Comparison of ENCODE assay signal across 23 cellular contexts in the genomic region with DNA sequence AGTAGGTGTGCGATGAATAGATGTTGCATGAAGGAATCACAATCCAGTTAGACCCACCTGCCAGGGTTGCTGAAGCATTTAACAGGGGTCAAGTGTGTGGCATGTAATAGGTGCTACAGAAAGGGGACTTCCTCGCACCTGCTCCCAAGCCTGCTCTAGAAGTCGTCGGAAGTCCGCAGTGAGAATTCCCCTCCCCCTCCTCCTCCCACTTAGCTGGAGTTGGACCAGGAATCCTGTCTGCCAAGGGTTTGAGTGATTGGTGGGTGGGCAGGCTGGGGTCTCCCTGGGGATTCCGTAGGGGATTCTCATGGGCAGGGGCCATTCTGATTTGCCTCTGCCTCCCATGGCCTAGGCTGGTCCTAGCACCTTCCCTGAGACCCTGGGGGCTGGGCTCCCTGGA. TPM values are rescaled to one million over a fixed set of nuclear protein-coding genes. Genes with fewer than 3 reads are reported as not detected.
DNase-seq lines count a peak whose midpoint lies in the region; ATAC-seq and TF ChIP-seq lines count a peak whose summit lies in the region.
"Had no signal": no experiment of that assay in that cellular context is flagged by ENCODE, and none has a peak within 500 bp of the region (broad histone marks: within the 10 kb centered on the region; RNA-seq: fewer than 3 reads in every experiment).

No MANE protein-coding gene starts in this region.

- H3K27me3 ChIP-seq in GM23338 (ENCODE audit: insufficient read depth) (peaks cover 55% of the 10 kb centered on the region), osteoblast (ENCODE audit: insufficient read depth, low read length) (peaks cover 55% of the 10 kb centered on the region)

- H3K9me3 ChIP-seq in osteoblast (ENCODE audit: low read depth, low read length) = no peaks in the 10 kb centered on the region

- H3K4me1 ChIP-seq in GM23338 (ENCODE audit: insufficient read depth) (peaks cover 58% of the 10 kb centered on the region), osteoblast (ENCODE audit: insufficient read depth, low read length) (peaks cover 3% of the 10 kb centered on the region)

- intact Hi-C loops in Calu3 (cut with micrococcal nuclease; ENCODE audit: unreplicated experiment) = no loop called here

- CTCF ChIA-PET in Calu3 (lab: Charles Lee) = no interaction called here

- H3K4me1 Mint-ChIP-seq in GM23338 (peaks cover 74% of the 10 kb centered on the region), Calu3 (ENCODE audit: low read depth, unreplicated experiment) (no peaks in the 10 kb centered on the region)

- ATAC-seq in GM23338 = peak; percentile 2; the same call in 2 of the 3 replicates
- ATAC-seq: GM12878 had no signal

- peaks cover 14% of the 10 kb centered on the region for H3F3A ChIP-seq in GM23338 (replicated peaks; ENCODE audit: low read depth)

- no peaks in the 10 kb centered on the region; the same call in 1 of the 2 replicates for H3K36me3 ChIP-seq in GM23338 (ENCODE audit: insufficient read depth)
- H3K36me3 ChIP-seq in osteoblast (ENCODE audit: insufficient read depth, low read length) = no peaks in the 10 kb centered on the region

- H3K9me3 Mint-ChIP-seq in GM23338 (0 out of 3 replicates have a peak, but pooled peaks cover 3% of the 10 kb centered on the region), Calu3 (ENCODE audit: low read depth, unreplicated experiment) (no peaks in the 10 kb centered on the region)
- H3K9me3 Mint-ChIP-seq: T-helper 2 cell treated with Interferon-gamma antibody and Interleukin-4, amounts not matched to agents 5 μg/mL and 100 μg/mL, for 36 hours had no signal

- H3K4me2 ChIP-seq in GM23338 (peak overlapping the region; percentile 67), osteoblast (ENCODE audit: insufficient read depth, low read length) (no peak overlapping the region)

- no peaks in the 10 kb centered on the region for H3K9me2 ChIP-seq in GM23338 (ENCODE audit: insufficient read depth)

- H3K27ac ChIP-seq in GM23338 (ENCODE audit: low read depth) (no peak overlapping the region), osteoblast (ENCODE audit: low read depth, low read length) (no peak overlapping the region)

- H3K4me3 ChIP-seq in GM23338 (no peak overlapping the region), osteoblast (ENCODE audit: insufficient read depth, low read length) (no peak overlapping the region)
- H3K4me3 ChIP-seq: GM12878 had no signal

- TF ChIP-seq CTCF in GM23338 (conservative IDR thresholded peaks at IDR 0.05; ENCODE audit: low read depth in 2 of 2) = no peak
- no peak for TF ChIP-seq CTCF in osteoblast (IDR thresholded peaks at IDR 0.05; ENCODE audit: extremely low read depth, low read depth, low read length)
- no peak for TF ChIP-seq CTCF in Calu3 (IDR thresholded peaks at IDR 0.05; ENCODE audit: unreplicated experiment)

- H3K4me3 Mint-ChIP-seq in GM23338 (no peak overlapping the region), Calu3 (ENCODE audit: low read depth, unreplicated experiment) (no peak overlapping the region)
- H3K4me3 Mint-ChIP-seq: T-helper 2 cell treated with Interferon-gamma antibody and Interleukin-4, amounts not matched to agents 5 μg/mL and 100 μg/mL, for 36 hours had no signal

- H4K20me1 ChIP-seq in GM23338 (replicated peaks; ENCODE audit: insufficient read depth) (no peaks in the 10 kb centered on the region), osteoblast (ENCODE audit: insufficient read depth, low read length) (peaks cover 3% of the 10 kb centered on the region)

- H3K27me3 Mint-ChIP-seq in GM23338 (ENCODE audit: insufficient read depth, low read depth, poor library complexity) (peaks cover 33% of the 10 kb centered on the region), Calu3 (ENCODE audit: unreplicated experiment) (peaks cover 14% of the 10 kb centered on the region)

- BruUV-seq in Calu3 (replicated peaks; lab: Mats Ljungman, UMichigan) = no TSS peak

- H3K79me2 ChIP-seq in GM23338 (replicated peaks; ENCODE audit: insufficient read depth) = no peaks in the 10 kb centered on the region
- H3K79me2 ChIP-seq in osteoblast (ENCODE audit: insufficient read depth, low read length) = no peaks in the 10 kb centered on the region

- H3K27ac Mint-ChIP-seq in GM23338 (no peak overlapping the region), Calu3 (ENCODE audit: unreplicated experiment) (no peak overlapping the region)
- H3K27ac Mint-ChIP-seq: T-helper 2 cell treated with Interferon-gamma antibody and Interleukin-4, amounts not matched to agents 5 μg/mL and 100 μg/mL, for 36 hours had no signal

- DNase-seq in NCI-H748 (lab: John Stamatoyannopoulos, UW; ENCODE audit: unreplicated experiment) (peak; percentile 70), NCI-H748 treated with DMSO at 0.1 percent for 48 hours (lab: John Stamatoyannopoulos, UW) (no peak), GM23338 (ENCODE audit: low spot score) (peak; percentile 65), NCI-H69 (lab: John Stamatoyannopoulos, UW) (peak; percentile 10), osteoblast (ENCODE audit: insufficient read length, low spot score, missing footprints) (peak; percentile 83), amygdala (lab: John Stamatoyannopoulos, UW) (no peak), 8988T (no peak), Calu3 (no peak)
- DNase-seq: GDM1; GOT3; HCEC 1CT; NCI-H1048; NCI-H187; NCI-H2107; NCI-H446 treated with DMSO at 0.1 percent for 48 hours; NCI-H526 treated with DMSO at 0.1 percent for 48 hours; NK-92 treated with Interleukin-12 subunit alpha and Interleukin-12 subunit beta, amount 100 ng/mL, for 24 hours; Right ventricle myocardium superior; RPMI8226; T-helper 1 cell had no signal

- H2AFZ ChIP-seq in GM23338 (no peak overlapping the region), osteoblast (ENCODE audit: low read length) (no peak overlapping the region)

- H3K36me3 Mint-ChIP-seq in GM23338 (ENCODE audit: low read depth) (no peaks in the 10 kb centered on the region), Calu3 (ENCODE audit: insufficient read depth, unreplicated experiment) (no peaks in the 10 kb centered on the region)

TF ChIP-seq in GM23338, 12 proteins besides CTCF, POLR2A, EP300 and RAD21 (continues in another document):
- TF ChIP-seq STAT1 (IDR thresholded peaks at IDR 0.05; ENCODE audit: unreplicated experiment) (no peak), ZNF114 (CRISPR knock-in tag; IDR thresholded peaks at IDR 0.05) (no peak), EZH2 (IDR thresholded peaks at IDR 0.05; ENCODE audit: low read depth, unreplicated experiment) (no peak), REST (IDR thresholded peaks at IDR 0.05; ENCODE audit: unreplicated experiment) (no peak), EZH2phosphoT487 (IDR thresholded peaks at IDR 0.05; ENCODE audit: unreplicated experiment) (no peak), CREB1 (CRISPR knock-in tag; IDR thresholded peaks at IDR 0.05; ENCODE audit: low read depth) (no peak), ETS1 (IDR thresholded peaks at IDR 0.05) (no peak), JUNB (IDR thresholded peaks at IDR 0.05; ENCODE audit: unreplicated experiment) (no peak), ZNF331 (CRISPR knock-in tag; IDR thresholded peaks at IDR 0.05; ENCODE audit: low read depth) (no peak)

RNA-seq across cellular contexts. Expression of gene SCRT2, which starts 10.3 kb away (rescaled TPM):
- 0.31 and 0.35 TPM in 2 replicates for total RNA-seq in GM23338 (2014; rRNA removed; shearing (Covaris generic))
- 0.28 TPM in 1 of 2 replicates, not detected in the other for polyA plus RNA-seq in GM23338 (2016; fragmentation: Nextera tagmentation; extraction: Ambion mirVana)
- total RNA-seq in osteoblast (not detected in 2 replicates), Calu3 (2022) (not detected in 2 replicates)
- total RNA-seq: GM12878, HT-29, Right ventricle myocardium superior had no signal
- polyA plus RNA-seq: GM12878 had no signal

RNA-seq across cellular contexts. Expression of gene SRXN1, which starts 12.3 kb away (rescaled TPM):
- 18.6 and 26.6 TPM in 2 replicates for total RNA-seq in GM23338 (2014; rRNA removed; shearing (Covaris generic))
- polyA plus RNA-seq in GM23338 (2016; fragmentation: Nextera tagmentation; extraction: Ambion mirVana) = 8.0 and 8.4 TPM in 2 replicates
- total RNA-seq in osteoblast (60.1 and 65.1 TPM in 2 replicates), Calu3 (2022) (17.4 and 18.1 TPM in 2 replicates)

RNA-seq across cellular contexts. Expression of gene TCF15, which starts 55.2 kb away (rescaled TPM):
- total RNA-seq in GM23338 (2014; rRNA removed; shearing (Covaris generic)) = 2.0 and 3.8 TPM in 2 replicates
- 4.0 and 4.2 TPM in 2 replicates for polyA plus RNA-seq in GM23338 (2016; fragmentation: Nextera tagmentation; extraction: Ambion mirVana)
- total RNA-seq in osteoblast (not detected in 2 replicates), Calu3 (2022) (not detected in 2 replicates)
- total RNA-seq: GM12878, HT-29 had no signal

Comparison
In these comparisons a context has a peak if more than half of its experiments do, and no peak if none do; other contexts are left out.
1. DNase-seq: peak in NCI-H748 (single experiment), GM23338 (single experiment), NCI-H69 (single experiment) and osteoblast (single experiment); none in NCI-H748 treated with DMSO at 0.1 percent for 48 hours (single experiment), amygdala (0 of 56), 8988T (single experiment) and Calu3 (single experiment).